Comparison of ENCODE assay signal across 1 cellular context in genomic region chr9:136697146-136697820, GRCh38.
TF ChIP-seq lines count a peak whose summit lies in the region.

No MANE protein-coding gene starts in this region.

TF ChIP-seq in HepG2, 621 proteins besides CTCF, POLR2A, EP300 and RAD21 (continued from another document and continues in another):
- TF ChIP-seq, protein P1, sequence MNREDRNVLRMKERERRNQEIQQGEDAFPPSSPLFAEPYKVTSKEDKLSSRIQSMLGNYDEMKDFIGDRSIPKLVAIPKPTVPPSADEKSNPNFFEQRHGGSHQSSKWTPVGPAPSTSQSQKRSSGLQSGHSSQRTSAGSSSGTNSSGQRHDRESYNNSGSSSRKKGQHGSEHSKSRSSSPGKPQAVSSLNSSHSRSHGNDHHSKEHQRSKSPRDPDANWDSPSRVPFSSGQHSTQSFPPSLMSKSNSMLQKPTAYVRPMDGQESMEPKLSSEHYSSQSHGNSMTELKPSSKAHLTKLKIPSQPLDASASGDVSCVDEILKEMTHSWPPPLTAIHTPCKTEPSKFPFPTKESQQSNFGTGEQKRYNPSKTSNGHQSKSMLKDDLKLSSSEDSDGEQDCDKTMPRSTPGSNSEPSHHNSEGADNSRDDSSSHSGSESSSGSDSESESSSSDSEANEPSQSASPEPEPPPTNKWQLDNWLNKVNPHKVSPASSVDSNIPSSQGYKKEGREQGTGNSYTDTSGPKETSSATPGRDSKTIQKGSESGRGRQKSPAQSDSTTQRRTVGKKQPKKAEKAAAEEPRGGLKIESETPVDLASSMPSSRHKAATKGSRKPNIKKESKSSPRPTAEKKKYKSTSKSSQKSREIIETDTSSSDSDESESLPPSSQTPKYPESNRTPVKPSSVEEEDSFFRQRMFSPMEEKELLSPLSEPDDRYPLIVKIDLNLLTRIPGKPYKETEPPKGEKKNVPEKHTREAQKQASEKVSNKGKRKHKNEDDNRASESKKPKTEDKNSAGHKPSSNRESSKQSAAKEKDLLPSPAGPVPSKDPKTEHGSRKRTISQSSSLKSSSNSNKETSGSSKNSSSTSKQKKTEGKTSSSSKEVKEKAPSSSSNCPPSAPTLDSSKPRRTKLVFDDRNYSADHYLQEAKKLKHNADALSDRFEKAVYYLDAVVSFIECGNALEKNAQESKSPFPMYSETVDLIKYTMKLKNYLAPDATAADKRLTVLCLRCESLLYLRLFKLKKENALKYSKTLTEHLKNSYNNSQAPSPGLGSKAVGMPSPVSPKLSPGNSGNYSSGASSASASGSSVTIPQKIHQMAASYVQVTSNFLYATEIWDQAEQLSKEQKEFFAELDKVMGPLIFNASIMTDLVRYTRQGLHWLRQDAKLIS (CRISPR knock-in tag; IDR thresholded peaks at IDR 0.05) = no peak
- TF ChIP-seq, protein P2, sequence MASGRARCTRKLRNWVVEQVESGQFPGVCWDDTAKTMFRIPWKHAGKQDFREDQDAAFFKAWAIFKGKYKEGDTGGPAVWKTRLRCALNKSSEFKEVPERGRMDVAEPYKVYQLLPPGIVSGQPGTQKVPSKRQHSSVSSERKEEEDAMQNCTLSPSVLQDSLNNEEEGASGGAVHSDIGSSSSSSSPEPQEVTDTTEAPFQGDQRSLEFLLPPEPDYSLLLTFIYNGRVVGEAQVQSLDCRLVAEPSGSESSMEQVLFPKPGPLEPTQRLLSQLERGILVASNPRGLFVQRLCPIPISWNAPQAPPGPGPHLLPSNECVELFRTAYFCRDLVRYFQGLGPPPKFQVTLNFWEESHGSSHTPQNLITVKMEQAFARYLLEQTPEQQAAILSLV (CRISPR knock-in tag; IDR thresholded peaks at IDR 0.05; ENCODE audit: borderline replicate concordance) = no peak
- TF ChIP-seq ZNF766 (CRISPR knock-in tag; IDR thresholded peaks at IDR 0.05; ENCODE audit: borderline replicate concordance) (no peak), KLF6 (CRISPR knock-in tag; IDR thresholded peaks at IDR 0.05) (no peak), MTF1 (CRISPR knock-in tag; IDR thresholded peaks at IDR 0.05) (no peak), FOXO4 (CRISPR knock-in tag; conservative IDR thresholded peaks at IDR 0.05) (no peak), ZNF20 (CRISPR knock-in tag; IDR thresholded peaks at IDR 0.05) (no peak), CREBL2 (CRISPR knock-in tag; IDR thresholded peaks at IDR 0.05; ENCODE audit: borderline replicate concordance) (no peak), SNAI1 (CRISPR knock-in tag; IDR thresholded peaks at IDR 0.05; ENCODE audit: borderline replicate concordance) (no peak), NCOR1 (IDR thresholded peaks at IDR 0.05; ENCODE audit: borderline replicate concordance, low read length) (peak; percentile 93), DPF2 (CRISPR knock-in tag; IDR thresholded peaks at IDR 0.05; ENCODE audit: borderline replicate concordance, low read depth) (peak; percentile 85; the same call in 1 of the 2 replicates), SMARCE1 (IDR thresholded peaks at IDR 0.05; ENCODE audit: borderline replicate concordance) (no peak), ZNF251 (CRISPR knock-in tag; IDR thresholded peaks at IDR 0.05) (no peak), SOX13 (IDR thresholded peaks at IDR 0.05) (0 out of 2 replicates have a peak, but pooled peaks have one; percentile 35), SOX13 (CRISPR knock-in tag; conservative IDR thresholded peaks at IDR 0.05 in 1 of 2, IDR thresholded peaks at IDR 0.05 in 1 of 2) (no peak; a peak in 1 of 4 replicates), MXD4 (CRISPR knock-in tag; IDR thresholded peaks at IDR 0.05) (no peak), ZNF496 (CRISPR knock-in tag; IDR thresholded peaks at IDR 0.05; ENCODE audit: insufficient replicate concordance) (no peak), ZNF264 (CRISPR knock-in tag; IDR thresholded peaks at IDR 0.05) (no peak; the same call in 1 of the 2 replicates), ARID2 (CRISPR knock-in tag; IDR thresholded peaks at IDR 0.05; ENCODE audit: borderline replicate concordance) (no peak), CENPT (CRISPR knock-in tag; IDR thresholded peaks at IDR 0.05; ENCODE audit: low read depth) (no peak), ZBTB49 (CRISPR knock-in tag; IDR thresholded peaks at IDR 0.05; ENCODE audit: borderline replicate concordance) (no peak), ZNF562 (CRISPR knock-in tag; IDR thresholded peaks at IDR 0.05; ENCODE audit: borderline replicate concordance) (no peak), ZNF17 (CRISPR knock-in tag; IDR thresholded peaks at IDR 0.05) (no peak), ZNF569 (CRISPR knock-in tag; IDR thresholded peaks at IDR 0.05; ENCODE audit: borderline replicate concordance) (no peak), NR2C2 (CRISPR knock-in tag; IDR thresholded peaks at IDR 0.05; ENCODE audit: borderline replicate concordance) (peak; percentile 72), SP5 (CRISPR knock-in tag; IDR thresholded peaks at IDR 0.05; ENCODE audit: borderline replicate concordance, low read depth) (peak; percentile 54), SNRNP70 (IDR thresholded peaks at IDR 0.05; ENCODE audit: low read depth, low read length) (no peak), SCMH1 (CRISPR knock-in tag; IDR thresholded peaks at IDR 0.05; ENCODE audit: borderline replicate concordance) (no peak), ZKSCAN1 (IDR thresholded peaks at IDR 0.05; ENCODE audit: low read length) (no peak), TGIF2 (CRISPR knock-in tag; IDR thresholded peaks at IDR 0.05) (no peak), TARDBP (CRISPR knock-in tag; IDR thresholded peaks at IDR 0.05) (peak; percentile 5; the same call in 1 of the 2 replicates), SPEN (CRISPR knock-in tag; IDR thresholded peaks at IDR 0.05; ENCODE audit: low read depth) (peak; percentile 22; the same call in 1 of the 2 replicates), GLI4 (CRISPR knock-in tag; IDR thresholded peaks at IDR 0.05; ENCODE audit: borderline replicate concordance) (no peak), RCOR2 (CRISPR knock-in tag; IDR thresholded peaks at IDR 0.05) (no peak; the same call in 1 of the 2 replicates), ZNF44 (CRISPR knock-in tag; IDR thresholded peaks at IDR 0.05) (0 out of 2 replicates have a peak, but pooled peaks have one; percentile 65), HNRNPUL1 (IDR thresholded peaks at IDR 0.05; ENCODE audit: low read depth, low read length) (no peak)
- TF ChIP-seq, protein P3, sequence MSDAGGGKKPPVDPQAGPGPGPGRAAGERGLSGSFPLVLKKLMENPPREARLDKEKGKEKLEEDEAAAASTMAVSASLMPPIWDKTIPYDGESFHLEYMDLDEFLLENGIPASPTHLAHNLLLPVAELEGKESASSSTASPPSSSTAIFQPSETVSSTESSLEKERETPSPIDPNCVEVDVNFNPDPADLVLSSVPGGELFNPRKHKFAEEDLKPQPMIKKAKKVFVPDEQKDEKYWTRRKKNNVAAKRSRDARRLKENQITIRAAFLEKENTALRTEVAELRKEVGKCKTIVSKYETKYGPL (CRISPR knock-in tag; IDR thresholded peaks at IDR 0.05) = no peak
- TF ChIP-seq, protein P4, sequence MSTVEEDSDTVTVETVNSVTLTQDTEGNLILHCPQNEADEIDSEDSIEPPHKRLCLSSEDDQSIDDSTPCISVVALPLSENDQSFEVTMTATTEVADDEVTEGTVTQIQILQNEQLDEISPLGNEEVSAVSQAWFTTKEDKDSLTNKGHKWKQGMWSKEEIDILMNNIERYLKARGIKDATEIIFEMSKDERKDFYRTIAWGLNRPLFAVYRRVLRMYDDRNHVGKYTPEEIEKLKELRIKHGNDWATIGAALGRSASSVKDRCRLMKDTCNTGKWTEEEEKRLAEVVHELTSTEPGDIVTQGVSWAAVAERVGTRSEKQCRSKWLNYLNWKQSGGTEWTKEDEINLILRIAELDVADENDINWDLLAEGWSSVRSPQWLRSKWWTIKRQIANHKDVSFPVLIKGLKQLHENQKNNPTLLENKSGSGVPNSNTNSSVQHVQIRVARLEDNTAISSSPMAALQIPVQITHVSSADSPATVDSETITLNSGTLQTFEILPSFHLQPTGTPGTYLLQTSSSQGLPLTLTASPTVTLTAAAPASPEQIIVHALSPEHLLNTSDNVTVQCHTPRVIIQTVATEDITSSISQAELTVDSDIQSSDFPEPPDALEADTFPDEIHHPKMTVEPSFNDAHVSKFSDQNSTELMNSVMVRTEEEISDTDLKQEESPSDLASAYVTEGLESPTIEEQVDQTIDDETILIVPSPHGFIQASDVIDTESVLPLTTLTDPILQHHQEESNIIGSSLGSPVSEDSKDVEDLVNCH (CRISPR knock-in tag; IDR thresholded peaks at IDR 0.05) = no peak
- TF ChIP-seq, protein P5, sequence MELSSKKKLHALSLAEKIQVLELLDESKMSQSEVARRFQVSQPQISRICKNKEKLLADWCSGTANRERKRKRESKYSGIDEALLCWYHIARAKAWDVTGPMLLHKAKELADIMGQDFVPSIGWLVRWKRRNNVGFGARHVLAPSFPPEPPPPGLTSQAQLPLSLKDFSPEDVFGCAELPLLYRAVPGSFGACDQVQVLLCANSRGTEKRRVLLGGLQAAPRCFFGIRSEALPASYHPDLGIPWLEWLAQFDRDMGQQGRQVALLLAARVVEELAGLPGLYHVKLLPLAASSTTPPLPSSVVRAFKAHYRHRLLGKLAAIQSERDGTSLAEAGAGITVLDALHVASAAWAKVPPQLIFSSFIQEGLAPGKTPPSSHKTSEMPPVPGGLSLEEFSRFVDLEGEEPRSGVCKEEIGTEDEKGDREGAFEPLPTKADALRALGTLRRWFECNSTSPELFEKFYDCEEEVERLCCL (CRISPR knock-in tag; IDR thresholded peaks at IDR 0.05; ENCODE audit: borderline replicate concordance) = no peak
- TF ChIP-seq, protein P6, sequence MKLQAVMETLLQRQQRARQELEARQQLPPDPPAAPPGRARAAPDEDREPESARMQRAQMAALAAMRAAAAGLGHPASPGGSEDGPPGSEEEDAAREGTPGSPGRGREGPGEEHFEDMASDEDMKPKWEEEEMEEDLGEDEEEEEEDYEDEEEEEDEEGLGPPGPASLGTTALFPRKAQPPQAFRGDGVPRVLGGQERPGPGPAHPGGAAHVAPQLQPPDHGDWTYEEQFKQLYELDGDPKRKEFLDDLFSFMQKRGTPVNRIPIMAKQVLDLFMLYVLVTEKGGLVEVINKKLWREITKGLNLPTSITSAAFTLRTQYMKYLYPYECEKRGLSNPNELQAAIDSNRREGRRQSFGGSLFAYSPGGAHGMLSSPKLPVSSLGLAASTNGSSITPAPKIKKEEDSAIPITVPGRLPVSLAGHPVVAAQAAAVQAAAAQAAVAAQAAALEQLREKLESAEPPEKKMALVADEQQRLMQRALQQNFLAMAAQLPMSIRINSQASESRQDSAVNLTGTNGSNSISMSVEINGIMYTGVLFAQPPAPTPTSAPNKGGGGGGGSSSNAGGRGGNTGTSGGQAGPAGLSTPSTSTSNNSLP (IDR thresholded peaks at IDR 0.05; ENCODE audit: low read depth, low read length) = no peak
- TF ChIP-seq, protein P7, sequence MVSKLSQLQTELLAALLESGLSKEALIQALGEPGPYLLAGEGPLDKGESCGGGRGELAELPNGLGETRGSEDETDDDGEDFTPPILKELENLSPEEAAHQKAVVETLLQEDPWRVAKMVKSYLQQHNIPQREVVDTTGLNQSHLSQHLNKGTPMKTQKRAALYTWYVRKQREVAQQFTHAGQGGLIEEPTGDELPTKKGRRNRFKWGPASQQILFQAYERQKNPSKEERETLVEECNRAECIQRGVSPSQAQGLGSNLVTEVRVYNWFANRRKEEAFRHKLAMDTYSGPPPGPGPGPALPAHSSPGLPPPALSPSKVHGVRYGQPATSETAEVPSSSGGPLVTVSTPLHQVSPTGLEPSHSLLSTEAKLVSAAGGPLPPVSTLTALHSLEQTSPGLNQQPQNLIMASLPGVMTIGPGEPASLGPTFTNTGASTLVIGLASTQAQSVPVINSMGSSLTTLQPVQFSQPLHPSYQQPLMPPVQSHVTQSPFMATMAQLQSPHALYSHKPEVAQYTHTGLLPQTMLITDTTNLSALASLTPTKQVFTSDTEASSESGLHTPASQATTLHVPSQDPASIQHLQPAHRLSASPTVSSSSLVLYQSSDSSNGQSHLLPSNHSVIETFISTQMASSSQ (IDR thresholded peaks at IDR 0.05; ENCODE audit: low read depth) = 0 out of 2 replicates have a peak, but pooled peaks have one; percentile 19
- TF ChIP-seq, protein P7 (CRISPR knock-in tag; IDR thresholded peaks at IDR 0.05; ENCODE audit: borderline replicate concordance) = peak; percentile 40; the same call in 1 of the 2 replicates
